Comparison of ENCODE assay signal across 15 cellular contexts in the genomic region with DNA sequence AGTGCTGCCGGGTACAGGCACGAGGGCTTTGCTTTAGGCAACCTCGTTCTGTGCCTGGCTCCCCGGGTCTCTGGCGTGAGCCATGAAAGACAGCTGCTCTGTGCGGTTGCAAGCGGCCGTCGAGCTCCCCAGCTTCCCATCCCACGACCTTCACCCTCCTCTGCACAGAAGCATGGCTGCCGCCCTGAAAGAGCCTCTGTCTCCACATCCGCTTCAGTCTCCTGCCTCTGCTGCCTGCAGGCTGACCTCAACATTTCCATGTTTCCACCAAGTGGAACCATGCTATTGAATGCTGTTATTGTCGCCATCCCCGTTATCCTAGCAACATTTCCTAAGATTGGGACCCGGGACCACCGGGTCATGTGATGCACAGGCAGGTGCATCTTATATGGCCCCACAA. TPM values are rescaled to one million over a fixed set of nuclear protein-coding genes. Genes with fewer than 3 reads are reported as not detected.
A peak's percentile ranks its signal among the peaks of the same experiment; 100 is the strongest.
DNase-seq lines count a peak whose midpoint lies in the region; ATAC-seq and TF ChIP-seq lines count a peak whose summit lies in the region.
"Had no signal": no experiment of that assay in that cellular context is flagged by ENCODE, and none has a peak within 500 bp of the region (broad histone marks: within the 10 kb centered on the region; RNA-seq: fewer than 3 reads in every experiment).

No MANE protein-coding gene starts in this region.

- H2AFZ ChIP-seq in SU-DHL-6 (ENCODE audit: low read depth, low read length, severe bottlenecking) = no peak overlapping the region
- no peak overlapping the region for H2AFZ ChIP-seq in neural progenitor cell (replicated peaks)

- ATAC-seq in GM21717 (IDR thresholded peaks at IDR 0.05; ENCODE audit: unreplicated experiment) (peak; percentile 29), right lobe of liver (no peak)

- H3K9me2 ChIP-seq in SU-DHL-6 (replicated peaks; ENCODE audit: insufficient read depth, low read length) = no peaks in the 10 kb centered on the region

- H3K79me2 ChIP-seq in SU-DHL-6 (ENCODE audit: insufficient read depth, low read length) (no peaks in the 10 kb centered on the region), neural progenitor cell (ENCODE audit: low read depth) (peaks cover 44% of the 10 kb centered on the region)

- H3K27me3 ChIP-seq in SU-DHL-6 (ENCODE audit: low read length) = no peaks in the 10 kb centered on the region
- no peaks in the 10 kb centered on the region for H3K27me3 ChIP-seq in neural progenitor cell
- H3K27me3 ChIP-seq in right lobe of liver = no peaks in the 10 kb centered on the region
- H3K27me3 ChIP-seq: adrenal gland, heart right ventricle, thyroid gland had no signal

- H3K27me3 Mint-ChIP-seq in neural progenitor cell (ENCODE audit: insufficient read depth, low read depth) (no peaks in the 10 kb centered on the region), chondrocyte (ENCODE audit: low read depth) (no peaks in the 10 kb centered on the region)

- no peaks in the 10 kb centered on the region for H3K36me3 ChIP-seq in SU-DHL-6 (ENCODE audit: low read length)
- no peaks in the 10 kb centered on the region for H3K36me3 ChIP-seq in neural progenitor cell
- H3K36me3 ChIP-seq in right lobe of liver = no peaks in the 10 kb centered on the region
- H3K36me3 ChIP-seq: adrenal gland, prostate gland, thyroid gland had no signal

- TF ChIP-seq CTCF in GM12864 (IDR thresholded peaks at IDR 0.05; ENCODE audit: low read depth, low read length, missing control alignments) = no peak
- TF ChIP-seq CTCF in SU-DHL-6 (IDR thresholded peaks at IDR 0.05; ENCODE audit: insufficient read depth, low read length, poor library complexity, severe bottlenecking) = no peak
- no peak for TF ChIP-seq CTCF in neural progenitor cell (IDR thresholded peaks at IDR 0.05)
- TF ChIP-seq CTCF in chondrocyte (IDR thresholded peaks at IDR 0.05) = no peak
- no peak for TF ChIP-seq CTCF in right lobe of liver (IDR thresholded peaks at IDR 0.05)

- H3K4me1 Mint-ChIP-seq in neural progenitor cell = peaks cover 25% of the 10 kb centered on the region
- peaks cover 4% of the 10 kb centered on the region for H3K4me1 Mint-ChIP-seq in chondrocyte (ENCODE audit: low read depth)

- DNase-seq in GM12864 (ENCODE audit: low read depth) = no peak
- no peak for DNase-seq in neural progenitor cell (ENCODE audit: low spot score)
- DNase-seq in stimulated activated CD4-positive, alpha-beta T cell treated with anti-CD3 and anti-CD28 coated beads, Interleukin-2, amount 100 ng/mL, for 48 hours = no peak
- DNase-seq in chondrocyte (ENCODE audit: low spot score) = no peak
- no peak for DNase-seq in right lobe of liver
- no peak for DNase-seq in GOT3 (lab: John Stamatoyannopoulos, UW)
- DNase-seq: adrenal gland; AML-193; effector memory CD4-positive, alpha-beta T cell; thyroid gland had no signal

- H4K20me1 ChIP-seq in SU-DHL-6 (ENCODE audit: low read depth, low read length) (no peaks in the 10 kb centered on the region), neural progenitor cell (ENCODE audit: low read depth) (peaks cover 85% of the 10 kb centered on the region)

- H3K4me2 ChIP-seq in SU-DHL-6 (ENCODE audit: low read depth, low read length, poor library complexity, severe bottlenecking) = peak overlapping the region; percentile 54
- no peak overlapping the region for H3K4me2 ChIP-seq in neural progenitor cell

- WGBS in right lobe of liver (ENCODE audit: insufficient coverage, low coverage, low lambda C conversion rate, missing lambda C conversion rate) = 86% methylated on average over 7 of the region's 16 CpGs

- intact Hi-C loops in right lobe of liver (cut with DNase I) = no loop called here

- H3F3A ChIP-seq in SU-DHL-6 (ENCODE audit: insufficient read depth) (peaks cover 12% of the 10 kb centered on the region), neural progenitor cell (ENCODE audit: low read depth) (peaks cover 19% of the 10 kb centered on the region)

- H3K9me3 ChIP-seq in SU-DHL-6 (ENCODE audit: insufficient read depth, low read length) (no peaks in the 10 kb centered on the region), neural progenitor cell (ENCODE audit: low read depth) (no peaks in the 10 kb centered on the region), right lobe of liver (no peaks in the 10 kb centered on the region)
- H3K9me3 ChIP-seq: adrenal gland, heart right ventricle, prostate gland, thyroid gland had no signal

- H3K9ac ChIP-seq in SU-DHL-6 (ENCODE audit: low read length) = peak overlapping the region; percentile 34
- H3K9ac ChIP-seq in neural progenitor cell = peak overlapping the region; percentile 8

- H3K9me3 Mint-ChIP-seq in neural progenitor cell = no peaks in the 10 kb centered on the region
- H3K9me3 Mint-ChIP-seq in chondrocyte (ENCODE audit: low read depth) = no peaks in the 10 kb centered on the region

- no peak for TF ChIP-seq POLR2A in right lobe of liver (IDR thresholded peaks at IDR 0.05)

- H3K4me3 Mint-ChIP-seq in neural progenitor cell = peak overlapping the region; percentile 67
- H3K4me3 Mint-ChIP-seq in chondrocyte (ENCODE audit: unreplicated experiment) = no peak overlapping the region

- H3K27ac Mint-ChIP-seq in neural progenitor cell = peak overlapping the region; percentile 96
- H3K27ac Mint-ChIP-seq in chondrocyte (ENCODE audit: unreplicated experiment) = no peak overlapping the region

- peaks cover 9% of the 10 kb centered on the region for H3K36me3 Mint-ChIP-seq in neural progenitor cell
- peaks cover 4% of the 10 kb centered on the region for H3K36me3 Mint-ChIP-seq in chondrocyte (ENCODE audit: low read depth)

- H3K4me3 ChIP-seq in GM12864 (ENCODE audit: low read depth, low read length) (peak overlapping the region; percentile 40), SU-DHL-6 (ENCODE audit: insufficient read depth, low read length, poor library complexity, severe bottlenecking) (no peak overlapping the region), neural progenitor cell (no peak overlapping the region), right lobe of liver (no peak overlapping the region)
- H3K4me3 ChIP-seq: adrenal gland, heart right ventricle, lung, prostate gland, thyroid gland had no signal

- H3K4me1 ChIP-seq in neural progenitor cell = peaks cover 12% of the 10 kb centered on the region
- H3K4me1 ChIP-seq in right lobe of liver = peaks cover 0 to 7% (median 3%) of the 10 kb centered on the region in 4 donors
- H3K4me1 ChIP-seq: adrenal gland, prostate gland, thyroid gland had no signal

- H3K27ac ChIP-seq in SU-DHL-6 (ENCODE audit: low read depth, low read length) (peak overlapping the region; percentile 79), neural progenitor cell (peak overlapping the region; percentile 77), right lobe of liver (no peak overlapping the region)
- H3K27ac ChIP-seq: adrenal gland, prostate gland, thyroid gland had no signal

RNA-seq across cellular contexts. Expression of gene KDM2B, which starts 57.1 kb away (rescaled TPM):
- total RNA-seq in neural progenitor cell (ENCODE audit: low replicate concordance) (85.3 and 158 TPM in 2 replicates), chondrocyte (21.3 to 25.3 TPM (median 21.8 TPM) in 3 replicates), right lobe of liver (10 to 100 TPM in 2 of 6 experiments, 1 to 10 TPM in 4; 4.8 to 22.8 (median 9.8) TPM)

Comparison
In these comparisons a context has a peak if more than half of its experiments do, and no peak if none do; other contexts are left out.
1. H3K27ac ChIP-seq: peak in SU-DHL-6 (single experiment) and neural progenitor cell (single experiment); none in right lobe of liver (0 of 3).